In genomic region chr10:6678211-6678803, GRCh38 we compare ENCODE assay signal across 8 cellular contexts.
DNase-seq lines count a peak whose midpoint lies in the region; ATAC-seq, FAIRE-seq and TF ChIP-seq lines count a peak whose summit lies in the region.

No MANE protein-coding gene starts in this region.

- H3K27me3 Mint-ChIP-seq in astrocyte (ENCODE audit: low read depth, unreplicated experiment) = peaks cover 9% of the 10 kb centered on the region

- TF ChIP-seq CTCF in A673 (conservative IDR thresholded peaks at IDR 0.05; ENCODE audit: low read depth, low read length) (peak; percentile 88), astrocyte (IDR thresholded peaks at IDR 0.05; ENCODE audit: insufficient read depth, low read depth, low read length) (peak; percentile 80)

- no peak overlapping the region for H3K9ac ChIP-seq in astrocyte (ENCODE audit: low read length)

- H3K27ac ChIP-seq in A673 (ENCODE audit: low read depth, low read length, poor library complexity, severe bottlenecking) = no peak overlapping the region
- H3K27ac ChIP-seq in astrocyte (ENCODE audit: low read depth, low read length) = no peak overlapping the region

- no peaks in the 10 kb centered on the region for H3K79me2 ChIP-seq in astrocyte (ENCODE audit: insufficient read depth, low read length)

- H3K27ac Mint-ChIP-seq in astrocyte (ENCODE audit: unreplicated experiment) = no peak overlapping the region

- H3K9me3 Mint-ChIP-seq in astrocyte (ENCODE audit: unreplicated experiment) = peaks cover 2% of the 10 kb centered on the region

- no peaks in the 10 kb centered on the region for H3K36me3 ChIP-seq in A673 (ENCODE audit: insufficient read depth, low read length, poor library complexity, severe bottlenecking)
- H3K36me3 ChIP-seq in astrocyte (ENCODE audit: insufficient read depth, low read length) = no peaks in the 10 kb centered on the region

- H3K4me3 ChIP-seq in A673 (ENCODE audit: low read depth, low read length, poor library complexity, severe bottlenecking) (no peak overlapping the region), astrocyte (ENCODE audit: insufficient read depth, low read depth, low read length) (no peak overlapping the region)

- no TSS peak for BruUV-seq in A673 (replicated peaks; lab: Mats Ljungman, UMichigan)

- intact Hi-C loops in A673 (cut with micrococcal nuclease; ENCODE audit: unreplicated experiment) = loop anchor here (5.0 kb wide), 1 partner anchor 239 kb away; no protein-coding TSS in a partner anchor

- ATAC-seq in GM19324 (IDR thresholded peaks at IDR 0.05; ENCODE audit: low FRiP score, unreplicated experiment) (no peak), GM21528 (IDR thresholded peaks at IDR 0.05; ENCODE audit: low FRiP score, unreplicated experiment) (no peak)

- POLR2A ChIA-PET in A673 (lab: Charles Lee; ENCODE audit: low non-redundant PET) = no interaction called here

- CTCF ChIA-PET in A673 (lab: Charles Lee) = interaction anchor here (0.7 to 0.8 kb wide), 2 partner anchors 8 to 115 kb away, joined by 3 read pairs; no protein-coding TSS in a partner anchor

- no peaks in the 10 kb centered on the region for H3K4me1 Mint-ChIP-seq in astrocyte (ENCODE audit: low read depth, unreplicated experiment)

- H2AFZ ChIP-seq in astrocyte (ENCODE audit: low read depth, low read length) = no peak overlapping the region

- no peaks in the 10 kb centered on the region for H3K9me3 ChIP-seq in A673 (ENCODE audit: low read depth, low read length, poor library complexity, severe bottlenecking)
- no peaks in the 10 kb centered on the region for H3K9me3 ChIP-seq in astrocyte (ENCODE audit: insufficient read depth, low read depth, low read length)

- H3K27me3 ChIP-seq in A673 (replicated peaks; ENCODE audit: insufficient read depth, low read depth, low read length, poor library complexity) (peaks cover 48% of the 10 kb centered on the region), astrocyte (ENCODE audit: insufficient read depth, low read length) (no peaks in the 10 kb centered on the region)

- H3K4me2 ChIP-seq in astrocyte (ENCODE audit: low read length) = no peak overlapping the region

- no peaks in the 10 kb centered on the region for H4K20me1 ChIP-seq in astrocyte (ENCODE audit: insufficient read depth, low read length)

- no peaks in the 10 kb centered on the region for H3K4me1 ChIP-seq in A673 (ENCODE audit: insufficient read depth, low read length, poor library complexity, severe bottlenecking)
- no peaks in the 10 kb centered on the region for H3K4me1 ChIP-seq in astrocyte (ENCODE audit: insufficient read depth, low read length)

- no peak overlapping the region for H3K4me3 Mint-ChIP-seq in astrocyte (ENCODE audit: unreplicated experiment)

- FAIRE-seq in GM19239 (lab: Jason Lieb, UNC) (peak; percentile 97), astrocyte (lab: Jason Lieb, UNC) (no peak)

- DNase-seq in A673 (ENCODE audit: low spot score) (peak; percentile 67), GM19239 (ENCODE audit: insufficient read length, low spot score) (peak; percentile 8), T-helper 2 cell (peak; percentile 11 to 70 (median 36)), astrocyte (ENCODE audit: low read depth) (peak; percentile 12), inferior parietal cortex (ENCODE audit: extremely low spot score) (peak; percentile 70)
- peak; percentile 17 to 27 for DNase-seq in stimulated activated CD4-positive, alpha-beta T cell treated with anti-CD3 and anti-CD28 coated beads, Interleukin-1b, Interleukin-23, amount 100 ng/mL, for 1 hour (ENCODE audit: low read depth in 2 of 2)

- H3K36me3 Mint-ChIP-seq in astrocyte (ENCODE audit: low read depth, unreplicated experiment) = no peaks in the 10 kb centered on the region

Comparison
In these comparisons a context has a peak if more than half of its experiments do, and no peak if none do; other contexts are left out.
1. DNase-seq: peak in every context shown above with its lines; median percentile 70 in inferior parietal cortex; 67 in A673; 36 in T-helper 2 cell; 22 in stimulated activated CD4-positive, alpha-beta T cell treated with anti-CD3 and anti-CD28 coated beads, Interleukin-1b, Interleukin-23, amount 100 ng/mL, for 1 hour; 12 in astrocyte; 8 in GM19239.